Comparison of ENCODE assay signal across 8 cellular contexts in genomic region chr19:12778905-12779161, GRCh38. TPM values are rescaled to one million over a fixed set of nuclear protein-coding genes. Genes with fewer than 3 reads are reported as not detected.
DNase-seq lines count a peak whose midpoint lies in the region; ATAC-seq and TF ChIP-seq lines count a peak whose summit lies in the region.

No MANE protein-coding gene starts in this region.

- H3K4me3 ChIP-seq in CD8-positive, alpha-beta T cell (ENCODE audit: low read depth, low read length), result no peak overlapping the region
- H3K4me3 ChIP-seq in PC-9, result peak overlapping the region; percentile 59

- BruUV-seq in PC-9 (replicated peaks; lab: Mats Ljungman, UMichigan), result TSS peak; percentile 72

- CTCF ChIA-PET in CD8-positive, alpha-beta T cell (lab: Charles Lee), result interaction anchor here (0.7 to 14.2 kb wide), 7 partner anchors 10 to 69 kb away, joined by 3 to 396 read pairs (median 11); partner anchors contain the start of genes GET3, JUNB, PRDX2 and THSD8
- CTCF ChIA-PET in PC-9 (lab: Charles Lee), result interaction anchor here (0.6 to 2.2 kb wide), 3 partner anchors 14 to 93 kb away, joined by 3 to 15 read pairs (median 11); partner anchors contain the start of gene JUNB

- no peaks in the 10 kb centered on the region for H3K9me2 ChIP-seq in PC-9 (ENCODE audit: insufficient read depth)

- 0 out of 2 replicates have a peak overlapping the region, but pooled peaks have one; percentile 69 for H2AFZ ChIP-seq in PC-9

- peaks cover 51% of the 10 kb centered on the region for H3K4me1 ChIP-seq in CD8-positive, alpha-beta T cell (ENCODE audit: insufficient read depth, low read length)
- peaks cover 56% of the 10 kb centered on the region for H3K4me1 ChIP-seq in PC-9 (replicated peaks; ENCODE audit: insufficient read depth)

- no peak for DNase-seq in CD8-positive, alpha-beta T cell
- DNase-seq in PC-9, result no peak
- DNase-seq in endothelial cell (ENCODE audit: low spot score), result no peak
- DNase-seq in osteocyte (ENCODE audit: extremely low spot score, unreplicated experiment), result no peak
- DNase-seq in SKM-1 (lab: John Stamatoyannopoulos, UW; ENCODE audit: unreplicated experiment), result no peak

- no peaks in the 10 kb centered on the region for H3K36me3 Mint-ChIP-seq in CD8-positive, alpha-beta T cell
- H3K36me3 Mint-ChIP-seq in endothelial cell (ENCODE audit: low read depth, unreplicated experiment), result peaks cover 4% of the 10 kb centered on the region
- H3K36me3 Mint-ChIP-seq in osteocyte (ENCODE audit: unreplicated experiment), result no peaks in the 10 kb centered on the region

- no peaks in the 10 kb centered on the region for H4K20me1 ChIP-seq in PC-9 (ENCODE audit: insufficient read depth)

- H3K27ac ChIP-seq in CD8-positive, alpha-beta T cell (ENCODE audit: low read depth, low read length), result peak overlapping the region; percentile 22
- H3K27ac ChIP-seq in PC-9, result peak overlapping the region; percentile 51

- H3K4me2 ChIP-seq in PC-9, result peak overlapping the region; percentile 78

- H3K79me2 ChIP-seq in PC-9 (ENCODE audit: low read depth), result peaks cover 39% of the 10 kb centered on the region

- no peaks in the 10 kb centered on the region for H3K9me3 ChIP-seq in CD8-positive, alpha-beta T cell (ENCODE audit: low read length)
- H3K9me3 ChIP-seq in PC-9 (ENCODE audit: insufficient read depth, low read depth), result no peaks in the 10 kb centered on the region

- H3K4me1 Mint-ChIP-seq in CD8-positive, alpha-beta T cell (ENCODE audit: low read depth), result peaks cover 44% of the 10 kb centered on the region
- H3K4me1 Mint-ChIP-seq in endothelial cell (ENCODE audit: unreplicated experiment) (peaks cover 19% of the 10 kb centered on the region), osteocyte (ENCODE audit: unreplicated experiment) (peaks cover 44% of the 10 kb centered on the region)

- no peaks in the 10 kb centered on the region for H3K27me3 ChIP-seq in CD8-positive, alpha-beta T cell (ENCODE audit: insufficient read depth, low read length)
- H3K27me3 ChIP-seq in PC-9 (ENCODE audit: insufficient read depth, low read depth), result no peaks in the 10 kb centered on the region

- peak overlapping the region; percentile 82 for H3K4me3 Mint-ChIP-seq in CD8-positive, alpha-beta T cell
- H3K4me3 Mint-ChIP-seq in endothelial cell (ENCODE audit: unreplicated experiment) (peak overlapping the region; percentile 91), osteocyte (ENCODE audit: unreplicated experiment) (peak overlapping the region; percentile 78)

- H3K27ac Mint-ChIP-seq in CD8-positive, alpha-beta T cell, result peak overlapping the region; percentile 85
- H3K27ac Mint-ChIP-seq in endothelial cell (ENCODE audit: unreplicated experiment) (peak overlapping the region; percentile 99), osteocyte (ENCODE audit: unreplicated experiment) (peak overlapping the region; percentile 98)

- H3F3A ChIP-seq in PC-9 (ENCODE audit: insufficient read depth, low read depth), result peaks cover 66% of the 10 kb centered on the region

- no peaks in the 10 kb centered on the region for H3K27me3 Mint-ChIP-seq in CD8-positive, alpha-beta T cell (ENCODE audit: low read depth)
- H3K27me3 Mint-ChIP-seq in endothelial cell (ENCODE audit: unreplicated experiment) (peaks cover 16% of the 10 kb centered on the region), osteocyte (ENCODE audit: unreplicated experiment) (no peaks in the 10 kb centered on the region)

- no peaks in the 10 kb centered on the region for H3K9me3 Mint-ChIP-seq in CD8-positive, alpha-beta T cell
- H3K9me3 Mint-ChIP-seq in endothelial cell (ENCODE audit: unreplicated experiment) (no peaks in the 10 kb centered on the region), osteocyte (ENCODE audit: unreplicated experiment) (no peaks in the 10 kb centered on the region)

- intact Hi-C loops in CD8-positive, alpha-beta T cell (cut with DNase I, micrococcal nuclease), result loop anchor here in 1 of 2 experiments (5.0 kb wide), 2 partner anchors 68 to 338 kb away; partner anchors contain the start of genes NACC1 and TRMT1
- intact Hi-C loops in PC-9 (cut with micrococcal nuclease; ENCODE audit: unreplicated experiment), result loop anchor here (5.0 kb wide), 1 partner anchor 373 kb away; the partner anchor contains the start of genes IER2 and STX10

- POLR2A ChIA-PET in CD8-positive, alpha-beta T cell (lab: Charles Lee), result interaction anchor here (6.8 kb wide), 1 partner anchor 15 kb away, joined by 215 read pairs; the partner anchor contains the start of gene JUNB
- POLR2A ChIA-PET in PC-9 (lab: Charles Lee; ENCODE audit: unreplicated experiment), result interaction anchor here (1.7 to 2.5 kb wide), 2 partner anchors 10 to 13 kb away, joined by 18 to 59 read pairs; partner anchors contain the start of gene JUNB

- ATAC-seq in CD8-positive, alpha-beta T cell, result no peak
- ATAC-seq in GM18505 (IDR thresholded peaks at IDR 0.05; ENCODE audit: unreplicated experiment), result no peak
- ATAC-seq in HG02981 (IDR thresholded peaks at IDR 0.05; ENCODE audit: unreplicated experiment), result no peak
- no peak for ATAC-seq in HG02678 (IDR thresholded peaks at IDR 0.05; ENCODE audit: unreplicated experiment)

- TF ChIP-seq POLR2A in GM18505 (IDR thresholded peaks at IDR 0.05; ENCODE audit: borderline replicate concordance, extremely low read depth, insufficient read depth, insufficient read length), result no peak

- H3K36me3 ChIP-seq in CD8-positive, alpha-beta T cell (ENCODE audit: insufficient read depth, low read length), result no peaks in the 10 kb centered on the region
- H3K36me3 ChIP-seq in PC-9 (ENCODE audit: low read depth), result no peaks in the 10 kb centered on the region

- TF ChIP-seq CTCF in CD8-positive, alpha-beta T cell (IDR thresholded peaks at IDR 0.05), result no peak
- TF ChIP-seq CTCF in PC-9 (conservative IDR thresholded peaks at IDR 0.05) (no peak), endothelial cell (IDR thresholded peaks at IDR 0.05; ENCODE audit: unreplicated experiment) (no peak), osteocyte (IDR thresholded peaks at IDR 0.05) (no peak)

RNA-seq across cellular contexts. Expression of gene HOOK2, which starts 3.5 kb away (rescaled TPM):
- total RNA-seq in CD8-positive, alpha-beta T cell, result 10 to 100 TPM; 13.2 to 13.6 TPM
- 109 and 127 TPM in 2 replicates for total RNA-seq in PC-9 (2021)
- total RNA-seq in endothelial cell (ENCODE audit: unreplicated experiment), result 30.3 TPM
- 24.6 and 26.8 TPM in 2 replicates for total RNA-seq in osteocyte

RNA-seq across cellular contexts. Expression of gene JUNB, which starts 12.5 kb away (rescaled TPM):
- 1,000 to 10,000 TPM; 2,704 to 2,791 TPM for total RNA-seq in CD8-positive, alpha-beta T cell
- total RNA-seq in PC-9 (2021) (70.7 and 87.0 TPM in 2 replicates), endothelial cell (ENCODE audit: unreplicated experiment) (20.6 TPM), osteocyte (141 and 158 TPM in 2 replicates)

RNA-seq across cellular contexts. Expression of gene PRDX2, which starts 22.8 kb away (rescaled TPM):
- total RNA-seq in CD8-positive, alpha-beta T cell, result 10 to 100 TPM; 57.5 to 59.1 TPM
- total RNA-seq in PC-9 (2021) (268 and 271 TPM in 2 replicates), endothelial cell (ENCODE audit: unreplicated experiment) (215 TPM), osteocyte (235 TPM in 2 replicates)

RNA-seq across cellular contexts. Expression of gene THSD8, which starts 23.0 kb away (rescaled TPM):
- total RNA-seq in CD8-positive, alpha-beta T cell, result under 1 TPM in 1 of 2 experiments, not detected in 1; 0.79 TPM
- total RNA-seq in PC-9 (2021), result 28.8 and 30.0 TPM in 2 replicates
- 14.2 TPM for total RNA-seq in endothelial cell (ENCODE audit: unreplicated experiment)
- total RNA-seq in osteocyte, result 8.2 and 8.4 TPM in 2 replicates

RNA-seq across cellular contexts. Expression of gene BEST2, which starts 27.2 kb away (rescaled TPM):
- not detected for total RNA-seq in CD8-positive, alpha-beta T cell
- total RNA-seq in PC-9 (2021), result not detected in 2 replicates
- not detected for total RNA-seq in endothelial cell (ENCODE audit: unreplicated experiment)
- total RNA-seq in osteocyte, result not detected in 2 replicates

Comparison
In these comparisons a context has a peak if more than half of its experiments do, and no peak if none do; other contexts are left out.
1. RNA of gene JUNB, which starts 12.5 kb away (total RNA-seq): 2,704 to 2,791 TPM in CD8-positive, alpha-beta T cell; 141 to 158 TPM in osteocyte, 70.7 to 87.0 TPM in PC-9 and 20.6 TPM in endothelial cell (single experiment); every median in the first group is over 10 times any median in the second.
2. Peak in every context shown above with its lines, with median percentiles within 50 percentile points of each other: H3K27ac Mint-ChIP-seq and H3K4me3 Mint-ChIP-seq.